8 cellular contexts compared by ENCODE assay signal in the genomic region with DNA sequence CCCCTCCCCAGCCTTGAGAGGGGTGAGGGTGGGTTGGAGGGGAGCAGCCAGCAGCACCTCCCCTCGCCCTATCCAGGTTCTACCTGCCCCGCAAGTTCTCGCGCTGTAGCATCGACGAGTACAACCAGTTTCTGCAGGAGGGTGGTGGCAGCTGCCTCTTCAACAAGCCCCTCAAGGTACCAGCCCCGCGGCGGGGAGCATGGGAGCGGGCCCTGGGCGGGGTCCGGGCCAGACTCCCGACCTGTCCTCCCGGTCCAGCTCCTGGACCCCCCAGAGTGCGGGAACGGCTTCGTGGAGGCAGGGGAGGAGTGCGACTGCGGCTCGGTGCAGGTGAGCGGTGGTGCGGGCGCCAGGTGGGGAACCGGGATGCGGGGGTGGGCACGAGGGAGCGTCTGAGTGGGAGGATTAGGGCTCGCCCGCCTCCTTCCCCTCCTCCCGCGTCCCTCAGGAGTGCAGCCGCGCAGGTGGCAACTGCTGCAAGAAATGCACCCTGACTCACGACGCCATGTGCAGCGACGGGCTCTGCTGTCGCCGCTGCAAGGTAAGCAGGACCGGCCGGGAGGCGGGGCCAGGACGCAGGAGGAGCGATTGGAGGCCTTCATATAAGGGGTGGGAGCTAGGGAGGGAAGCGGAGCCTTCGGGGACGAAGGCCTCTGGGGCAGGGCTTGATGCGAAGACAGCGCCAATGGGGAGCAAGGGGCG. TPM values are rescaled to one million over a fixed set of nuclear protein-coding genes. Genes with fewer than 3 reads are reported as not detected.
DNase-seq lines count a peak whose midpoint lies in the region; ATAC-seq and TF ChIP-seq lines count a peak whose summit lies in the region.

No MANE protein-coding gene starts in this region.

- TF ChIP-seq POLR2A in Peyer's patch (IDR thresholded peaks at IDR 0.05) (no peak), stomach (IDR thresholded peaks at IDR 0.05) (no peak)

- H3K4me1 ChIP-seq in Karpas-422 (ENCODE audit: low read length) (peaks cover 28% of the 10 kb centered on the region), Peyer's patch (peaks cover 4 to 31% (median 7%) of the 10 kb centered on the region in 4 donors), stomach (peaks cover 24 to 37% (median 33%) of the 10 kb centered on the region in 4 donors)

- H3K27me3 ChIP-seq in Karpas-422 (ENCODE audit: low read length) (no peaks in the 10 kb centered on the region), Peyer's patch (no peaks in the 10 kb centered on the region), neural cell (ENCODE audit: insufficient read depth, low read depth, low read length) (peaks cover 6% of the 10 kb centered on the region), stomach (peaks cover 0 to 53% (median 18%) of the 10 kb centered on the region in 3 donors)

- H3K36me3 ChIP-seq in Karpas-422 (ENCODE audit: insufficient read depth, low read length) (no peaks in the 10 kb centered on the region), Peyer's patch (no peaks in the 10 kb centered on the region), neural cell (ENCODE audit: insufficient read depth, low read length) (no peaks in the 10 kb centered on the region), stomach (no peaks in the 10 kb centered on the region)

- no peak for TF ChIP-seq RAD21 in neural cell (conservative IDR thresholded peaks at IDR 0.05)

- H3K9me3 Mint-ChIP-seq in activated T-helper 2 cell treated with anti-CD3 and anti-CD28 coated beads, Interferon-gamma antibody, Interleukin-2, Interleukin-4, amounts not matched to agents 10 μg/mL and 5 μg/mL and 100 μg/mL, durations not matched to agents 14 hours and 24 hours and 36 hours = no peaks in the 10 kb centered on the region

- WGBS in stomach, 5 donors = 0 to 3% (median 1%) methylated on average over 35 to 50 of the region's 50 CpGs

- no peak for TF ChIP-seq EP300 in neural cell (conservative IDR thresholded peaks at IDR 0.05; ENCODE audit: poor library complexity, severe bottlenecking)
- TF ChIP-seq EP300 in stomach (IDR thresholded peaks at IDR 0.05) = no peak

- H3K4me3 Mint-ChIP-seq in activated T-helper 2 cell treated with anti-CD3 and anti-CD28 coated beads, Interferon-gamma antibody, Interleukin-2, Interleukin-4, amounts not matched to agents 10 μg/mL and 5 μg/mL and 100 μg/mL, durations not matched to agents 14 hours and 24 hours and 36 hours (ENCODE audit: low read depth) = peak overlapping the region; percentile 83

- H3K27me3 Mint-ChIP-seq in activated T-helper 2 cell treated with anti-CD3 and anti-CD28 coated beads, Interferon-gamma antibody, Interleukin-2, Interleukin-4, amounts not matched to agents 10 μg/mL and 5 μg/mL and 100 μg/mL, durations not matched to agents 14 hours and 24 hours and 36 hours (ENCODE audit: low read depth) = peaks cover 10% of the 10 kb centered on the region

- H3K4me1 Mint-ChIP-seq in activated T-helper 2 cell treated with anti-CD3 and anti-CD28 coated beads, Interferon-gamma antibody, Interleukin-2, Interleukin-4, amounts not matched to agents 10 μg/mL and 5 μg/mL and 100 μg/mL, durations not matched to agents 14 hours and 24 hours and 36 hours (ENCODE audit: low read depth) = peaks cover 7% of the 10 kb centered on the region

- H3K9ac ChIP-seq in Karpas-422 (ENCODE audit: low read length) (peak overlapping the region; percentile 73), neural cell (ENCODE audit: low read length) (peak overlapping the region; percentile 54)

- H3K9me2 ChIP-seq in Karpas-422 (replicated peaks; ENCODE audit: insufficient read depth, low read length) (no peaks in the 10 kb centered on the region), neural cell (ENCODE audit: insufficient read depth, low read length) (no peaks in the 10 kb centered on the region)

- no peaks in the 10 kb centered on the region for H3F3A ChIP-seq in neural cell (ENCODE audit: insufficient read depth, low read length, poor library complexity, severe bottlenecking)

- DNase-seq in DMS79 (lab: John Stamatoyannopoulos, UW) (peak; percentile 99), Karpas-422 (peak; percentile 100), Peyer's patch (peak; percentile 98 to 99 (median 99)), fibroblast of pulmonary artery (ENCODE audit: low read depth) (peak; percentile 98), stomach (peak; percentile 97)
- peak; percentile 97 for DNase-seq in activated T-helper 2 cell treated with anti-CD3 and anti-CD28 coated beads, Interferon-gamma antibody, Interleukin-2, Interleukin-4, amounts not matched to agents 10 μg/mL and 5 μg/mL and 100 μg/mL, durations not matched to agents 14 hours and 24 hours and 36 hours (ENCODE audit: low spot score)

- H2AFZ ChIP-seq in Karpas-422 (ENCODE audit: low read length) (peak overlapping the region; percentile 89), neural cell (ENCODE audit: low read depth, low read length) (peak overlapping the region; percentile 54)

- no peak overlapping the region for H3K27ac ChIP-seq in Karpas-422 (ENCODE audit: low read length)
- peak overlapping the region in 2 of 4 donors; percentile 38 to 72 for H3K27ac ChIP-seq in Peyer's patch
- peak overlapping the region; percentile 28 for H3K27ac ChIP-seq in neural cell (ENCODE audit: low read length)
- H3K27ac ChIP-seq in stomach = peak overlapping the region in 4 of 5 donors; percentile 5 to 82 (median 53)

- H3K79me2 ChIP-seq in Karpas-422 (ENCODE audit: low read length) = no peaks in the 10 kb centered on the region
- H3K79me2 ChIP-seq in neural cell (replicated peaks; ENCODE audit: insufficient read depth, low read length) = no peaks in the 10 kb centered on the region

- H3K4me3 ChIP-seq in Karpas-422 (ENCODE audit: low read length) (peak overlapping the region; percentile 76), Peyer's patch (peak overlapping the region; percentile 50 to 74 (median 68)), fibroblast of pulmonary artery (replicated peaks; ENCODE audit: low read depth, low read length) (peak overlapping the region; percentile 66), neural cell (ENCODE audit: low read length) (peak overlapping the region; percentile 92), stomach (peak overlapping the region; percentile 55 to 87 (median 70))

- H4K20me1 ChIP-seq in Karpas-422 (ENCODE audit: insufficient read depth, low read depth, low read length) (no peaks in the 10 kb centered on the region), neural cell (ENCODE audit: insufficient read depth) (no peaks in the 10 kb centered on the region)

- TF ChIP-seq CTCF in Peyer's patch (IDR thresholded peaks at IDR 0.05) (peak in 1 of 6 experiments; percentile 2), fibroblast of pulmonary artery (IDR thresholded peaks at IDR 0.05; ENCODE audit: low read length, missing control alignments) (no peak), neural cell (IDR thresholded peaks at IDR 0.05; ENCODE audit: poor library complexity, severe bottlenecking) (no peak), stomach (IDR thresholded peaks at IDR 0.05) (no peak)

- no peak overlapping the region for H3K27ac Mint-ChIP-seq in activated T-helper 2 cell treated with anti-CD3 and anti-CD28 coated beads, Interferon-gamma antibody, Interleukin-2, Interleukin-4, amounts not matched to agents 10 μg/mL and 5 μg/mL and 100 μg/mL, durations not matched to agents 14 hours and 24 hours and 36 hours

- peak; percentile 86 for ATAC-seq in GM21737 (IDR thresholded peaks at IDR 0.05; ENCODE audit: unreplicated experiment)

- intact Hi-C loops in activated T-helper 2 cell treated with anti-CD3 and anti-CD28 coated beads, Interferon-gamma antibody, Interleukin-2, Interleukin-4, amounts not matched to agents 10 μg/mL and 5 μg/mL and 100 μg/mL, durations not matched to agents 14 hours and 24 hours and 36 hours (cut with micrococcal nuclease) = loop anchor here (1.0 to 5.0 kb wide), 4 partner anchors 52 to 357 kb away; a partner anchor contains a TSS
- intact Hi-C loops in stomach (cut with DNase I; ENCODE audit: low total_unique reads) = loop anchor here (5.0 to 10.0 kb wide), 2 partner anchors 87 to 250 kb away; no protein-coding TSS in a partner anchor

- peak overlapping the region; percentile 91 for H3K4me2 ChIP-seq in Karpas-422 (ENCODE audit: low read depth, low read length, poor library complexity, severe bottlenecking)
- H3K4me2 ChIP-seq in neural cell (ENCODE audit: low read length) = peak overlapping the region; percentile 89

- no peaks in the 10 kb centered on the region for H3K36me3 Mint-ChIP-seq in activated T-helper 2 cell treated with anti-CD3 and anti-CD28 coated beads, Interferon-gamma antibody, Interleukin-2, Interleukin-4, amounts not matched to agents 10 μg/mL and 5 μg/mL and 100 μg/mL, durations not matched to agents 14 hours and 24 hours and 36 hours (ENCODE audit: low read depth)

- H3K9me3 ChIP-seq in Karpas-422 (ENCODE audit: low read length) (no peaks in the 10 kb centered on the region), Peyer's patch (no peaks in the 10 kb centered on the region), neural cell (ENCODE audit: low read length) (no peaks in the 10 kb centered on the region), stomach (no peaks in the 10 kb centered on the region)

TF ChIP-seq in neural cell, 6 proteins besides CTCF, POLR2A, EP300 and RAD21 (continues in another document):
- peak; percentile 22 for TF ChIP-seq POLR2AphosphoS5 (IDR thresholded peaks at IDR 0.05)
- TF ChIP-seq MXI1 (conservative IDR thresholded peaks at IDR 0.05; ENCODE audit: poor library complexity, severe bottlenecking) = peak; percentile 98

RNA-seq across cellular contexts. Expression of a gene that starts 16.5 kb away (rescaled TPM):
- total RNA-seq in Karpas-422 (2014; rRNA removed; shearing (Covaris generic); ENCODE audit: low replicate concordance) = 1.3 and 1.7 TPM in 2 replicates
- 1 to 10 TPM in 1 of 4 donors, under 1 TPM in 1, not detected in 2; 0.67 to 1.4 TPM for total RNA-seq in Peyer's patch
- total RNA-seq in activated T-helper 2 cell treated with anti-CD3 and anti-CD28 coated beads, Interferon-gamma antibody, Interleukin-2, Interleukin-4, amounts not matched to agents 10 μg/mL and 5 μg/mL and 100 μg/mL, durations not matched to agents 14 hours and 24 hours and 36 hours = 0.09 and 0.14 TPM in 2 replicates
- polyA plus RNA-seq in neural cell = 19.3 and 25.8 TPM in 2 replicates
- polyA minus RNA-seq in neural cell = 6.1 and 7.6 TPM in 2 replicates
- total RNA-seq in stomach = 10 to 100 TPM in 1 of 5 donors, 1 to 10 TPM in 1, under 1 TPM in 1, not detected in 2; 0.73 to 57.6 (median 1.7) TPM
- under 1 TPM in 2 of 3 donors, not detected in 1; 0.19 to 0.35 TPM for polyA plus RNA-seq in stomach

RNA-seq across cellular contexts. Expression of a gene that starts 54.8 kb away (rescaled TPM):
- 0.07 and 0.86 TPM in 2 replicates for total RNA-seq in Karpas-422 (2014; rRNA removed; shearing (Covaris generic); ENCODE audit: low replicate concordance)
- total RNA-seq in Peyer's patch = 1 to 10 TPM; 1.4 to 7.4 (median 2.5) TPM
- total RNA-seq in activated T-helper 2 cell treated with anti-CD3 and anti-CD28 coated beads, Interferon-gamma antibody, Interleukin-2, Interleukin-4, amounts not matched to agents 10 μg/mL and 5 μg/mL and 100 μg/mL, durations not matched to agents 14 hours and 24 hours and 36 hours = 8.2 and 9.4 TPM in 2 replicates
- polyA plus RNA-seq in neural cell = 8.0 and 9.0 TPM in 2 replicates
- 26.1 and 33.2 TPM in 2 replicates for polyA minus RNA-seq in neural cell
- 10 to 100 TPM in 4 of 5 donors, 1 to 10 TPM in 1; 9.7 to 53.1 (median 35.6) TPM for total RNA-seq in stomach
- 1 to 10 TPM in 1 of 3 donors, under 1 TPM in 2; 0.31 to 3.5 (median 0.62) TPM for polyA plus RNA-seq in stomach
